In the genomic region with DNA sequence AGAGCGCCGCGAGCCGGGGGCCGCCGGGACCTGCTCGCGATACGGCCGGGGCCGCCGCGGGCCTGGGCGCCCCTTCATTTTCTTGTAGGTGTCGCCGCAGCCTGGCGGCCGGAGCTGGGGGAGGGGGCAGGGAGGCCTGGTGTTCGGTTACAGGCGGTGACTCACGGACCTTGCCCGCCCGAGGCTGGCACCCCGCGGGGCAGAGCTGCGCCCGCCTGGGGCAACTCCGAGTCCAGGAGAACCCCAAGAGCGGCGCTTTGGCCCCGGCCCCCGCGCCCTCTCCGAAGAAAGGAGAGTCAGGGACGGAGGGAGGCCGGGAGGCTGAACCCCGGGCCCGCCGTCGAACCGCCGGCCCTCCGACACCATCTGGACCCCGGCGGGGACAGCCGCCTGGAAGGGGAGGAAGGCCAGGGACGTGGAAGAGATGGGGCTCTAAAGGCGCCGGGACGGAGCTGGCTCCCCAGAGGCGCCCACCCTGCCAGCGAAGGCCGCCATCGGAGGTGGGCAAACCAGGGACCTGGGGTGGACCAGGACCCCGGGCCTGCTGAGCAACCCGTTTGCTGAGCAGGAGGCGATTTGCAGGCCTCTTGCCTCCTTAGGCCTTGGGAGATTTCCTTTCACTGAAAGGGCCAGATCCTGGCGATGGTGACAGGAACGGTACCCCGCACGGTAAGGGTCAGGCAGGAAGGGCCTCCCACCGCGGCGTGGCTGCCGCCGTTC, we compare ENCODE assay signal across 8 cellular contexts. TPM values are rescaled to one million over a fixed set of nuclear protein-coding genes. Genes with fewer than 3 reads are reported as not detected.
DNase-seq lines count a peak whose midpoint lies in the region; ATAC-seq and TF ChIP-seq lines count a peak whose summit lies in the region.

No MANE protein-coding gene starts in this region.

- WGBS in mesodermal cell (ENCODE audit: insufficient coverage in 2 of 2), 2 experiments, result 0% methylated on average over 44 to 56 of the region's 66 CpGs

- DNase-seq in COLO668 (lab: John Stamatoyannopoulos, UW; ENCODE audit: unreplicated experiment) (peak; percentile 97), epithelial cell of proximal tubule (ENCODE audit: low read depth) (no peak), NCI-H1694 (lab: John Stamatoyannopoulos, UW) (no peak)

- H3K9ac ChIP-seq in HUES48 (ENCODE audit: low read depth, low read length), result peak overlapping the region; percentile 87

- H3K27ac ChIP-seq in HUES48 (ENCODE audit: low read depth, low read length) (peak overlapping the region; percentile 94), mesodermal cell (ENCODE audit: low read depth, low read length, severe bottlenecking) (peak overlapping the region; percentile 98), temporal lobe (ENCODE audit: low read depth, low read length) (peak overlapping the region; percentile 95)

- peak overlapping the region; percentile 78 for H3K4me3 ChIP-seq in HUES48 (ENCODE audit: low read depth, low read length)
- H3K4me3 ChIP-seq in epithelial cell of proximal tubule (ENCODE audit: low read depth, low read length), result peak overlapping the region; percentile 80
- peak overlapping the region; percentile 89 for H3K4me3 ChIP-seq in mesodermal cell (ENCODE audit: extremely low read depth, insufficient read depth, low read length, poor library complexity, severe bottlenecking)

- TF ChIP-seq CTCF in epithelial cell of proximal tubule (conservative IDR thresholded peaks at IDR 0.05; ENCODE audit: low read depth, low read length), result no peak

- H3K9me3 ChIP-seq in HUES48 (ENCODE audit: control insufficient read depth, insufficient read depth, low read length), result no peaks in the 10 kb centered on the region
- no peaks in the 10 kb centered on the region for H3K9me3 ChIP-seq in mesodermal cell (ENCODE audit: control insufficient read depth, low read length)

- H3K4me1 ChIP-seq in HUES48 (ENCODE audit: control insufficient read depth, insufficient read depth, low read length) (peaks cover 55% of the 10 kb centered on the region), mesodermal cell (ENCODE audit: control insufficient read depth, insufficient read depth, low read length, poor library complexity, severe bottlenecking) (peaks cover 37% of the 10 kb centered on the region)

- ATAC-seq in SK-N-SH treated with all-trans-retinoic acid at 6 μM for 48 hours, result peak; percentile 46
- no peak for ATAC-seq in HG02852 (IDR thresholded peaks at IDR 0.05; ENCODE audit: unreplicated experiment)

- peaks cover 12% of the 10 kb centered on the region for H3K27me3 ChIP-seq in HUES48 (ENCODE audit: control insufficient read depth, insufficient read depth, low read length)

- H3K36me3 ChIP-seq in HUES48 (ENCODE audit: control insufficient read depth, insufficient read depth, low read length) (no peaks in the 10 kb centered on the region), mesodermal cell (ENCODE audit: control insufficient read depth, insufficient read depth, low read length) (peaks cover 14% of the 10 kb centered on the region)

TF ChIP-seq in SK-N-SH treated with all-trans-retinoic acid at 6 μM for 48 hours, 23 proteins besides CTCF, POLR2A, EP300 and RAD21:
- TF ChIP-seq ZNF8 (CRISPR knock-in tag; IDR thresholded peaks at IDR 0.05) (no peak), CSDC2 (CRISPR knock-in tag; IDR thresholded peaks at IDR 0.05) (no peak), CREB5 (CRISPR knock-in tag; IDR thresholded peaks at IDR 0.05; ENCODE audit: low read depth) (no peak), ZNF70 (CRISPR knock-in tag; IDR thresholded peaks at IDR 0.05) (no peak), RARB (CRISPR knock-in tag; IDR thresholded peaks at IDR 0.05) (no peak), ZFP3 (CRISPR knock-in tag; IDR thresholded peaks at IDR 0.05) (no peak), SNAI2 (CRISPR knock-in tag; IDR thresholded peaks at IDR 0.05) (no peak), TSHZ2 (CRISPR knock-in tag; IDR thresholded peaks at IDR 0.05) (no peak), OSR1 (CRISPR knock-in tag; IDR thresholded peaks at IDR 0.05) (no peak), PPARA (CRISPR knock-in tag; IDR thresholded peaks at IDR 0.05; ENCODE audit: borderline replicate concordance) (no peak), ISL1 (CRISPR knock-in tag; IDR thresholded peaks at IDR 0.05) (no peak)
- TF ChIP-seq, protein P1, sequence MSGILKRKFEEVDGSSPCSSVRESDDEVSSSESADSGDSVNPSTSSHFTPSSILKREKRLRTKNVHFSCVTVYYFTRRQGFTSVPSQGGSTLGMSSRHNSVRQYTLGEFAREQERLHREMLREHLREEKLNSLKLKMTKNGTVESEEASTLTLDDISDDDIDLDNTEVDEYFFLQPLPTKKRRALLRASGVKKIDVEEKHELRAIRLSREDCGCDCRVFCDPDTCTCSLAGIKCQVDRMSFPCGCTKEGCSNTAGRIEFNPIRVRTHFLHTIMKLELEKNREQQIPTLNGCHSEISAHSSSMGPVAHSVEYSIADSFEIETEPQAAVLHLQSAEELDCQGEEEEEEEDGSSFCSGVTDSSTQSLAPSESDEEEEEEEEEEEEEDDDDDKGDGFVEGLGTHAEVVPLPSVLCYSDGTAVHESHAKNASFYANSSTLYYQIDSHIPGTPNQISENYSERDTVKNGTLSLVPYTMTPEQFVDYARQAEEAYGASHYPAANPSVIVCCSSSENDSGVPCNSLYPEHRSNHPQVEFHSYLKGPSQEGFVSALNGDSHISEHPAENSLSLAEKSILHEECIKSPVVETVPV (CRISPR knock-in tag; IDR thresholded peaks at IDR 0.05), result no peak
- TF ChIP-seq, protein P2, sequence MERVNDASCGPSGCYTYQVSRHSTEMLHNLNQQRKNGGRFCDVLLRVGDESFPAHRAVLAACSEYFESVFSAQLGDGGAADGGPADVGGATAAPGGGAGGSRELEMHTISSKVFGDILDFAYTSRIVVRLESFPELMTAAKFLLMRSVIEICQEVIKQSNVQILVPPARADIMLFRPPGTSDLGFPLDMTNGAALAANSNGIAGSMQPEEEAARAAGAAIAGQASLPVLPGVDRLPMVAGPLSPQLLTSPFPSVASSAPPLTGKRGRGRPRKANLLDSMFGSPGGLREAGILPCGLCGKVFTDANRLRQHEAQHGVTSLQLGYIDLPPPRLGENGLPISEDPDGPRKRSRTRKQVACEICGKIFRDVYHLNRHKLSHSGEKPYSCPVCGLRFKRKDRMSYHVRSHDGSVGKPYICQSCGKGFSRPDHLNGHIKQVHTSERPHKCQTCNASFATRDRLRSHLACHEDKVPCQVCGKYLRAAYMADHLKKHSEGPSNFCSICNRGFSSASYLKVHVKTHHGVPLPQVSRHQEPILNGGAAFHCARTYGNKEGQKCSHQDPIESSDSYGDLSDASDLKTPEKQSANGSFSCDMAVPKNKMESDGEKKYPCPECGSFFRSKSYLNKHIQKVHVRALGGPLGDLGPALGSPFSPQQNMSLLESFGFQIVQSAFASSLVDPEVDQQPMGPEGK (CRISPR knock-in tag; IDR thresholded peaks at IDR 0.05; ENCODE audit: borderline replicate concordance), result no peak
- TF ChIP-seq, protein P3, sequence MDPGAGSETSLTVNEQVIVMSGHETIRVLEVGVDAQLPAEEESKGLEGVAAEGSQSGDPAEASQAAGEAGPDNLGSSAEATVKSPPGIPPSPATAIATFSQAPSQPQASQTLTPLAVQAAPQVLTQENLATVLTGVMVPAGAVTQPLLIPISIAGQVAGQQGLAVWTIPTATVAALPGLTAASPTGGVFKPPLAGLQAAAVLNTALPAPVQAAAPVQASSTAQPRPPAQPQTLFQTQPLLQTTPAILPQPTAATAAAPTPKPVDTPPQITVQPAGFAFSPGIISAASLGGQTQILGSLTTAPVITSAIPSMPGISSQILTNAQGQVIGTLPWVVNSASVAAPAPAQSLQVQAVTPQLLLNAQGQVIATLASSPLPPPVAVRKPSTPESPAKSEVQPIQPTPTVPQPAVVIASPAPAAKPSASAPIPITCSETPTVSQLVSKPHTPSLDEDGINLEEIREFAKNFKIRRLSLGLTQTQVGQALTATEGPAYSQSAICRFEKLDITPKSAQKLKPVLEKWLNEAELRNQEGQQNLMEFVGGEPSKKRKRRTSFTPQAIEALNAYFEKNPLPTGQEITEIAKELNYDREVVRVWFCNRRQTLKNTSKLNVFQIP (CRISPR knock-in tag; IDR thresholded peaks at IDR 0.05; ENCODE audit: borderline replicate concordance, low read depth), result no peak

RNA-seq across cellular contexts. Expression of gene NUAK1, which starts 0.8 kb away (rescaled TPM):
- total RNA-seq in epithelial cell of proximal tubule, result 15.6 and 34.5 TPM in 2 replicates
- 22.5 TPM for polyA plus RNA-seq in mesodermal cell (2013, experiment 1 of 2)
- 20.5 TPM for polyA plus RNA-seq in mesodermal cell (2013, experiment 2 of 2)
- total RNA-seq in temporal lobe, result 35.2 TPM
